In the genomic region with DNA sequence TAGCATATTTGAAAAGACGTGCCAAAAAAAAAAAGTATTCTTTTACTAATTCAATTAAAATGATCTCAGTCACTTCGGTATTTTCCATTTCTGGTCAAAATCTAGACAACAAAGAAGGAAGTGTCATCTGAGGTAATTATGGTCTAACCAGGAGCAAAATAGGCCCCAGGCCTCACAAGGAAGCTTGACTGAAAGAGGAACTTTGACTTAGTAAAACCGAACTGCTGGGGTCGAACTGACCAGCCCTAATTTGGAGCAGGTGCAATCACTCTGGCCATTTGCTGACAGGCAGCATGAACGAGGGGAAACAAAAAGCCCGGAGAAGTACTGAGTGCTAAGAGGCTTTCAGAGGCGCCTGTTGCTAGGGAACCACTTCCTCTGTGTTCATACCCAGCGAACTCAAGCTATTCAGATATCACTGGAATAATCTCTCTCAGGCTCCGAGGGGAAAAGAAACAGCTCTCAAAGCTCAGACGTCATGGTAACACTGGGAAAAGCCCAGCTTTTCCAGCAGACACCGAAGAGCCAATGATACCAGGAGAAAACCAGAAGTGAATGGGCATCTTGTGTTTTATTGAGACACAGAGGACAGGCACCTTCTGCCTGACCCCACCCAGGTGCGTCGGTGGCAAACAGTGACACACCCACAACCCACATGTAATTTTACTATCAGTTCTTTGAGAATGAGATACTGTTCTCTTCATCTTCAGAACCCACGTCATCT, we compare ENCODE assay signal across 8 cellular contexts.
DNase-seq lines count a peak whose midpoint lies in the region; ATAC-seq, FAIRE-seq and TF ChIP-seq lines count a peak whose summit lies in the region.

No MANE protein-coding gene starts in this region.

- H3K36me3 ChIP-seq in body of pancreas (replicated peaks in 1 of 2; ENCODE audit: insufficient read depth in 1 of 2, low read depth in 2 of 2) = no peaks in the 10 kb centered on the region

- H3K4me3 ChIP-seq in body of pancreas = no peak overlapping the region

- H3K27me3 ChIP-seq in body of pancreas = no peaks in the 10 kb centered on the region

- TF ChIP-seq CTCF in body of pancreas (IDR thresholded peaks at IDR 0.05) = no peak

- ATAC-seq in GM21786 (IDR thresholded peaks at IDR 0.05; ENCODE audit: unreplicated experiment) (peak; percentile 91), body of pancreas (peak; percentile 65)

- no peak for TF ChIP-seq POLR2A in body of pancreas (IDR thresholded peaks at IDR 0.05)

- peak; percentile 25 for DNase-seq in EL
- DNase-seq in NAMALWA (ENCODE audit: low spot score) = peak; percentile 91
- DNase-seq in UCSD-AML1 (lab: John Stamatoyannopoulos, UW; ENCODE audit: unreplicated experiment) = peak; percentile 66
- peak; percentile 27 to 83 (median 56) for DNase-seq in body of pancreas
- DNase-seq in stimulated activated CD4-positive, alpha-beta T cell treated with anti-CD3 and anti-CD28 coated beads, Interleukin-12 subunit alpha, Interleukin-12 subunit beta, amount 100 ng/mL, for 48 hours (ENCODE audit: low read depth in 2 of 3, low spot score in 1 of 3) = peak; percentile 39 to 51 (median 43)
- no peak for DNase-seq in NCI-H1048 (lab: John Stamatoyannopoulos, UW)

- peaks cover 20% of the 10 kb centered on the region for H3K4me1 ChIP-seq in body of pancreas

- intact Hi-C loops in body of pancreas (cut with DNase I) = no loop called here

- peak overlapping the region in 2 of 4 donors; percentile 43 to 52 for H3K27ac ChIP-seq in body of pancreas

- H3K9me3 ChIP-seq in body of pancreas = no peaks in the 10 kb centered on the region

- WGBS in body of pancreas, 2 donors = 31 to 51% methylated on average over 14 of the region's 14 CpGs

- FAIRE-seq in islet of Langerhans (lab: Jason Lieb, UNC) = peak; percentile 96
